Comparison of ENCODE assay signal across 35 cellular contexts in the genomic region with DNA sequence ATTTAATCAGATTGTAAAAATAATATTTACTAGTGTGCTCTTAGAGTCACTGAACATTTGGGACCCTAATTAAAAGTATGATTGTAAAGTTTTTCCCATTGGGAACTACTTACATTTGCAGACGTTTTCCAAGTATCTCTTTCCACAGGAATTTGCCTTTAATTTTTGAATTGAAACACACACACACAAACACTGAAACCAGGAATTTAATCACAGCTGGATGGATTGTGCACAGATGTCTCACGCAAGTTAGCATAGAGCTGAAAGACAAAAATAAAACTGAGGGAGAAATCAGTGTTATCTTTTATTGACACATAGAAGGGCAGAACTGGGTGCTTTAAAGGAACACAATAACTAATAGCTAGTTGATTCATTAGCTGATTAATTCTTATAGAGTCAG.
"Had no signal": no experiment of that assay in that cellular context is flagged by ENCODE, and none has a peak within 500 bp of the region (broad histone marks: within the 10 kb centered on the region; RNA-seq: fewer than 3 reads in every experiment).

No MANE protein-coding gene starts in this region.

- H3K27me3 ChIP-seq: adrenal gland, body of pancreas, breast epithelium, MG63, SJCRH30 had no signal

- H3K4me1 Mint-ChIP-seq: activated B cell treated with CpG ODN at 0.5 μM for 24 hours had no signal

- H3K4me2 ChIP-seq: PC-9 had no signal

- H3K9me3 ChIP-seq: adrenal gland, body of pancreas, breast epithelium, MG63, SJCRH30 had no signal

- H3K27me3 Mint-ChIP-seq: activated B cell treated with CpG ODN at 0.5 μM for 24 hours; activated CD4-positive, alpha-beta memory T cell treated with anti-CD3 and anti-CD28 coated beads for 36 hours had no signal

- H3K27ac ChIP-seq: adrenal gland, body of pancreas, breast epithelium, PC-9, SJCRH30, SK-N-MC had no signal

- H3K9me3 Mint-ChIP-seq: activated B cell treated with CpG ODN at 0.5 μM for 24 hours; activated naive CD4-positive, alpha-beta T cell treated with anti-CD3 and anti-CD28 coated beads for 36 hours; activated T-helper 1 cell treated with anti-CD3 and anti-CD28 coated beads, Interleukin-12 subunit alpha, Interleukin-12 subunit beta, Interleukin-2, Interleukin-4 antibody, amounts not matched to agents 30 ng/mL and 10 ng/mL and 1 ng/mL, durations not matched to agents 14 hours and 24 hours and 36 hours; T-helper 1 cell treated with Interleukin-12 subunit alpha and Interleukin-12 subunit beta and Interleukin-4 antibody, amounts not matched to agents 30 μg/mL and 1 μg/mL, for 36 hours; T-helper 2 cell treated with Interferon-gamma antibody and Interleukin-4, amounts not matched to agents 5 μg/mL and 100 μg/mL, for 36 hours had no signal

- H3K27ac Mint-ChIP-seq: activated B cell treated with CpG ODN at 0.5 μM for 24 hours; activated CD4-positive, alpha-beta memory T cell treated with anti-CD3 and anti-CD28 coated beads for 36 hours; activated naive CD4-positive, alpha-beta T cell treated with anti-CD3 and anti-CD28 coated beads for 36 hours; activated naive CD4-positive, alpha-beta T cell treated with anti-CD3 and anti-CD28 coated beads, Interleukin-2, amount 50 U/mL, for 72 hours; activated T-helper 1 cell treated with anti-CD3 and anti-CD28 coated beads, Interleukin-12 subunit alpha, Interleukin-12 subunit beta, Interleukin-2, Interleukin-4 antibody, amounts not matched to agents 30 ng/mL and 10 ng/mL and 1 ng/mL, durations not matched to agents 14 hours and 24 hours and 36 hours; T-helper 1 cell treated with Interleukin-12 subunit alpha and Interleukin-12 subunit beta and Interleukin-4 antibody, amounts not matched to agents 30 μg/mL and 1 μg/mL, for 36 hours; T-helper 2 cell treated with Interferon-gamma antibody and Interleukin-4, amounts not matched to agents 5 μg/mL and 100 μg/mL, for 36 hours had no signal

- H3K4me3 ChIP-seq: adrenal gland, body of pancreas, breast epithelium, MG63, PC-9, SJCRH30, SK-N-MC had no signal

- H3K4me3 Mint-ChIP-seq: activated B cell treated with CpG ODN at 0.5 μM for 24 hours; activated CD4-positive, alpha-beta memory T cell treated with anti-CD3 and anti-CD28 coated beads for 36 hours; activated naive CD4-positive, alpha-beta T cell treated with anti-CD3 and anti-CD28 coated beads for 36 hours; activated T-cell treated with anti-CD3 and anti-CD28 coated beads, Interleukin-2, amount 50 U/mL, for 4 hours; activated T-helper 1 cell treated with anti-CD3 and anti-CD28 coated beads, Interleukin-12 subunit alpha, Interleukin-12 subunit beta, Interleukin-2, Interleukin-4 antibody, amounts not matched to agents 30 ng/mL and 10 ng/mL and 1 ng/mL, durations not matched to agents 14 hours and 24 hours and 36 hours; T-helper 1 cell treated with Interleukin-12 subunit alpha and Interleukin-12 subunit beta and Interleukin-4 antibody, amounts not matched to agents 30 μg/mL and 1 μg/mL, for 36 hours; T-helper 2 cell treated with Interferon-gamma antibody and Interleukin-4, amounts not matched to agents 5 μg/mL and 100 μg/mL, for 36 hours had no signal

- H2AFZ ChIP-seq: PC-9 had no signal

- H3K36me3 Mint-ChIP-seq: activated CD4-positive, alpha-beta memory T cell treated with anti-CD3 and anti-CD28 coated beads for 36 hours; activated naive CD4-positive, alpha-beta T cell treated with anti-CD3 and anti-CD28 coated beads, Interleukin-2, amount 50 U/mL, for 72 hours had no signal

- DNase-seq: activated B cell treated with CpG ODN at 0.5 μM for 24 hours; activated CD4-positive, alpha-beta memory T cell treated with anti-CD3 and anti-CD28 coated beads for 36 hours; activated CD4-positive, alpha-beta T cell treated with anti-CD3 and anti-CD28 coated beads for 4 hours; activated CD4-positive, alpha-beta T cell treated with anti-CD3 and anti-CD28 coated beads, Interleukin-2, amount 50 U/mL, for 1 hour; activated CD4-positive, CD25-positive, alpha-beta regulatory T cell treated with anti-CD3 and anti-CD28 coated beads, Interleukin-2, amount 50 U/mL, for 72 hours; activated CD8-positive, alpha-beta memory T cell treated with anti-CD3 and anti-CD28 coated beads, Interleukin-2, amount 50 U/mL, for 4 hours; activated gamma-delta T cell treated with Interleukin-2 at 50 U/mL for 16 hours; activated naive CD4-positive, alpha-beta T cell treated with anti-CD3 and anti-CD28 coated beads for 36 hours; activated T-cell treated with anti-CD3 and anti-CD28 coated beads for 4 hours; activated T-cell treated with anti-CD3 and anti-CD28 coated beads, Interleukin-2, amount 50 U/mL, for 4 hours; adrenal gland; body of pancreas; Kasumi-1; KG1; MG63; NCI-H1048; NCI-H1105 treated with DMSO at 0.1 percent for 48 hours; NCI-H1436; NCI-H187; NCI-H2029 treated with DMSO at 0.1 percent for 48 hours; NCI-H2107; NCI-H2171; NCI-H510A; NCI-H526; NCI-H748 treated with DMSO at 0.1 percent for 48 hours; NK-92 treated with Interleukin-12 subunit alpha and Interleukin-12 subunit beta, amount 100 ng/mL, for 24 hours; PC-9; SHP77; SJCRH30 had no signal

- H3K4me1 ChIP-seq: adrenal gland, body of pancreas, breast epithelium, SJCRH30 had no signal

- H3K36me3 ChIP-seq: adrenal gland, breast epithelium, MG63, SJCRH30 had no signal
